27 cellular contexts compared by ENCODE assay signal in genomic region chr7:69374036-69374420, GRCh38.
DNase-seq lines count a peak whose midpoint lies in the region; ATAC-seq, FAIRE-seq and TF ChIP-seq lines count a peak whose summit lies in the region.
"Had no signal": no experiment of that assay in that cellular context is flagged by ENCODE, and none has a peak within 500 bp of the region (broad histone marks: within the 10 kb centered on the region; RNA-seq: fewer than 3 reads in every experiment).

No MANE protein-coding gene starts in this region.

- H3K18ac ChIP-seq in mesenchymal stem cell (ENCODE audit: low read depth in 1 of 2, low read length in 2 of 2), result no peak overlapping the region

- peaks cover 4% of the 10 kb centered on the region for H3K9me3 Mint-ChIP-seq in activated T-helper 17 cell treated with anti-CD3 and anti-CD28 coated beads, Interleukin-2, amount 50 U/mL, for 72 hours

- H3K4me1 Mint-ChIP-seq in activated T-helper 17 cell treated with anti-CD3 and anti-CD28 coated beads, Interleukin-2, amount 50 U/mL, for 72 hours, result no peaks in the 10 kb centered on the region
- H3K4me1 Mint-ChIP-seq: GM23338 had no signal

- H3K79me2 ChIP-seq in Loucy (ENCODE audit: insufficient read depth, low read length), result no peaks in the 10 kb centered on the region

- TF ChIP-seq CTCF in A549 (IDR thresholded peaks at IDR 0.05), result no peak
- TF ChIP-seq CTCF in Loucy (conservative IDR thresholded peaks at IDR 0.05; ENCODE audit: low read length), result no peak
- TF ChIP-seq CTCF in coronary artery (IDR thresholded peaks at IDR 0.05), result no peak

- no peak overlapping the region for H2BK5ac ChIP-seq in mesenchymal stem cell (ENCODE audit: low read depth, low read length, poor library complexity, severe bottlenecking)

- H3K14ac ChIP-seq in mesenchymal stem cell (ENCODE audit: low read length in 2 of 2), result no peak overlapping the region

- H2BK12ac ChIP-seq in mesenchymal stem cell (ENCODE audit: low read length in 2 of 2), result no peak overlapping the region

- TF ChIP-seq EP300 in A549 (IDR thresholded peaks at IDR 0.05), result no peak

- no peaks in the 10 kb centered on the region for H3K9me2 ChIP-seq in Loucy (replicated peaks; ENCODE audit: low read depth, low read length)

- no peak overlapping the region for H2AK5ac ChIP-seq in mesenchymal stem cell (ENCODE audit: low read length, severe bottlenecking)

- TF ChIP-seq POLR2A in A549 (IDR thresholded peaks at IDR 0.05; ENCODE audit: low read length), result no peak

- 0 out of 5 replicates have a peak, but pooled peaks of 1 of the 2 experiments have one; percentile 2 for TF ChIP-seq RAD21 in A549 (conservative IDR thresholded peaks at IDR 0.05 in 1 of 2, IDR thresholded peaks at IDR 0.05 in 1 of 2)

- H3K4me1 ChIP-seq in A549, result peaks cover 13% of the 10 kb centered on the region
- peaks cover 5% of the 10 kb centered on the region for H3K4me1 ChIP-seq in Loucy (ENCODE audit: insufficient read depth, low read length, poor library complexity, severe bottlenecking)
- H3K4me1 ChIP-seq in mesenchymal stem cell (ENCODE audit: control insufficient read depth, insufficient read depth, low read depth, low read length), result peaks cover 8% of the 10 kb centered on the region
- H3K4me1 ChIP-seq: BE2C, breast epithelium, Caco-2 had no signal

- H3K9ac ChIP-seq in Loucy (ENCODE audit: low read depth, low read length, poor library complexity, severe bottlenecking), result no peak overlapping the region
- H3K9ac ChIP-seq in mesenchymal stem cell (ENCODE audit: low read length), result no peak overlapping the region

- DNase-seq in A549 (ENCODE audit: low read depth in 1 of 2, low spot score in 1 of 2) (no peak), coronary artery (ENCODE audit: low spot score) (no peak), mesenchymal stem cell (peak; percentile 89), hippocampal formation (lab: John Stamatoyannopoulos, UW) (no peak), NK-92 (lab: John Stamatoyannopoulos, UW; ENCODE audit: unreplicated experiment) (no peak), NCI-H2196 (lab: John Stamatoyannopoulos, UW; ENCODE audit: unreplicated experiment) (no peak)
- DNase-seq: 8988T; activated CD4-positive, alpha-beta T cell treated with anti-CD3 and anti-CD28 coated beads, Interleukin-2, amount 50 U/mL, for 4 hours; activated CD8-positive, alpha-beta memory T cell treated with anti-CD3 and anti-CD28 coated beads, Interleukin-2, amount 50 U/mL, for 4 hours; activated effector memory CD4-positive, alpha-beta T cell treated with Interleukin-2 at 50 U/mL for 16 hours; BE2C; Caco-2; dermis blood vessel endothelial cell; DND-41; foreskin melanocyte; NCI-H1105; NCI-H2081; retina; stimulated activated CD4-positive, alpha-beta T cell treated with anti-CD3 and anti-CD28 coated beads, Interleukin-4, amount 100 ng/mL, for 24 hours; stomach; upper lobe of left lung had no signal

- no peak overlapping the region for H3K23ac ChIP-seq in mesenchymal stem cell (ENCODE audit: low read length in 2 of 2)

- H3K27me3 ChIP-seq in Loucy (ENCODE audit: insufficient read depth, low read length, poor library complexity, severe bottlenecking), result peaks cover 4% of the 10 kb centered on the region
- peaks cover 0 to 4% of the 10 kb centered on the region in 2 experiments for H3K27me3 ChIP-seq in mesenchymal stem cell (ENCODE audit: control insufficient read depth in 1 of 2, insufficient read depth in 1 of 2, low read length in 2 of 2)
- H3K27me3 ChIP-seq: BE2C, breast epithelium, stomach, upper lobe of left lung had no signal

- no peak for ATAC-seq in A549
- ATAC-seq in activated T-helper 17 cell treated with anti-CD3 and anti-CD28 coated beads, Interleukin-2, amount 50 U/mL, for 72 hours (replicated peaks), result no peak
- ATAC-seq: GM23338 had no signal

- H3K79me1 ChIP-seq in mesenchymal stem cell (replicated peaks; ENCODE audit: low read length, poor library complexity, severe bottlenecking), result no peaks in the 10 kb centered on the region

- CTCF ChIA-PET in A549 (lab: Yijun Ruan, JAX), result no interaction called here

- peaks cover 3% of the 10 kb centered on the region for H3K27me3 Mint-ChIP-seq in activated T-helper 17 cell treated with anti-CD3 and anti-CD28 coated beads, Interleukin-2, amount 50 U/mL, for 72 hours

- H2AFZ ChIP-seq in Loucy (ENCODE audit: low read length) (no peak overlapping the region), mesenchymal stem cell (ENCODE audit: low read depth, low read length) (no peak overlapping the region)
- H2AFZ ChIP-seq: GM23338 had no signal

- H2BK15ac ChIP-seq in mesenchymal stem cell (ENCODE audit: low read depth, poor library complexity, severe bottlenecking), result no peak overlapping the region

- no peaks in the 10 kb centered on the region for H3K36me3 Mint-ChIP-seq in activated T-helper 17 cell treated with anti-CD3 and anti-CD28 coated beads, Interleukin-2, amount 50 U/mL, for 72 hours (ENCODE audit: low read depth)

- H3K4ac ChIP-seq in mesenchymal stem cell (ENCODE audit: low read depth in 1 of 2, low read length in 2 of 2), result no peak overlapping the region

- H4K91ac ChIP-seq in mesenchymal stem cell (ENCODE audit: low read length), result no peak overlapping the region

- no peaks in the 10 kb centered on the region for H3K36me3 ChIP-seq in Loucy (ENCODE audit: insufficient read depth, low read length)
- H3K36me3 ChIP-seq in mesenchymal stem cell (ENCODE audit: control insufficient read depth in 1 of 2, insufficient read depth in 2 of 2, low read depth in 1 of 2, low read length in 2 of 2), result no peaks in the 10 kb centered on the region
- H3K36me3 ChIP-seq: BE2C, breast epithelium, stomach, upper lobe of left lung had no signal

- H3K27ac ChIP-seq in A549 (peak overlapping the region in 1 of 2 experiments; percentile 18; a peak in 1 of 6 replicates), coronary artery (no peak overlapping the region), mesenchymal stem cell (ENCODE audit: low read length, poor library complexity, severe bottlenecking) (peak overlapping the region; percentile 73)
- H3K27ac ChIP-seq: breast epithelium, stomach, upper lobe of left lung had no signal

- no peak overlapping the region for H2BK120ac ChIP-seq in mesenchymal stem cell (ENCODE audit: low read depth, low read length)

- H3K4me3 ChIP-seq in A549 (no peak overlapping the region), Loucy (ENCODE audit: low read length, poor library complexity, severe bottlenecking) (no peak overlapping the region), coronary artery (peak overlapping the region; percentile 36), mesenchymal stem cell (ENCODE audit: insufficient read depth in 1 of 2, low read depth in 1 of 2, low read length in 2 of 2) (peak overlapping the region in 1 of 2 experiments; percentile 32)
- H3K4me3 ChIP-seq: breast epithelium, GM23338, stomach, upper lobe of left lung had no signal

- H3K4me2 ChIP-seq in A549, result peak overlapping the region; percentile 35
- H3K4me2 ChIP-seq in Loucy (ENCODE audit: low read depth, low read length, poor library complexity, severe bottlenecking), result peak overlapping the region; percentile 14
- H3K4me2 ChIP-seq in mesenchymal stem cell (ENCODE audit: low read length, poor library complexity, severe bottlenecking), result peak overlapping the region; percentile 7
- H3K4me2 ChIP-seq: GM23338 had no signal

- H3K9me3 ChIP-seq in A549 (no peaks in the 10 kb centered on the region), Loucy (ENCODE audit: insufficient read depth, low read depth, low read length) (no peaks in the 10 kb centered on the region), mesenchymal stem cell (ENCODE audit: control insufficient read depth, low read length) (no peaks in the 10 kb centered on the region)
- H3K9me3 ChIP-seq: BE2C, breast epithelium, Caco-2, stomach, upper lobe of left lung had no signal

- no peak for FAIRE-seq in A549 (lab: Jason Lieb, UNC)
- FAIRE-seq: endothelial cell of umbilical vein, islet of Langerhans had no signal

- no peak overlapping the region for H3K27ac Mint-ChIP-seq in activated T-helper 17 cell treated with anti-CD3 and anti-CD28 coated beads, Interleukin-2, amount 50 U/mL, for 72 hours
- H3K27ac Mint-ChIP-seq: GM23338 had no signal

- no peaks in the 10 kb centered on the region for H4K20me1 ChIP-seq in Loucy (ENCODE audit: insufficient read depth, low read length, poor library complexity, severe bottlenecking)

- H3K4me3 Mint-ChIP-seq in activated T-helper 17 cell treated with anti-CD3 and anti-CD28 coated beads, Interleukin-2, amount 50 U/mL, for 72 hours, result no peak overlapping the region
- H3K4me3 Mint-ChIP-seq: GM23338 had no signal

- no peak overlapping the region for H4K8ac ChIP-seq in mesenchymal stem cell (ENCODE audit: low read length)

- 57% methylated on average over 5 of the region's 5 CpGs for WGBS in A549 (ENCODE audit: missing lambda C conversion rate)
- 6% methylated on average over 4 of the region's 5 CpGs for WGBS in mesenchymal stem cell

- POLR2A ChIA-PET in A549 (lab: Yijun Ruan, JAX), result no interaction called here

- H3F3A ChIP-seq in Loucy (ENCODE audit: low read depth), result no peaks in the 10 kb centered on the region

TF ChIP-seq in A549, 52 proteins besides CTCF, POLR2A, EP300 and RAD21:
- TF ChIP-seq RNF2 (IDR thresholded peaks at IDR 0.05; ENCODE audit: borderline replicate concordance, low read depth) (no peak), EHF (CRISPR knock-in tag; IDR thresholded peaks at IDR 0.05) (no peak), ESRRA (IDR thresholded peaks at IDR 0.05; ENCODE audit: borderline replicate concordance, low read length) (no peak)
